Comparison of ENCODE assay signal across 10 cellular contexts in the genomic region with DNA sequence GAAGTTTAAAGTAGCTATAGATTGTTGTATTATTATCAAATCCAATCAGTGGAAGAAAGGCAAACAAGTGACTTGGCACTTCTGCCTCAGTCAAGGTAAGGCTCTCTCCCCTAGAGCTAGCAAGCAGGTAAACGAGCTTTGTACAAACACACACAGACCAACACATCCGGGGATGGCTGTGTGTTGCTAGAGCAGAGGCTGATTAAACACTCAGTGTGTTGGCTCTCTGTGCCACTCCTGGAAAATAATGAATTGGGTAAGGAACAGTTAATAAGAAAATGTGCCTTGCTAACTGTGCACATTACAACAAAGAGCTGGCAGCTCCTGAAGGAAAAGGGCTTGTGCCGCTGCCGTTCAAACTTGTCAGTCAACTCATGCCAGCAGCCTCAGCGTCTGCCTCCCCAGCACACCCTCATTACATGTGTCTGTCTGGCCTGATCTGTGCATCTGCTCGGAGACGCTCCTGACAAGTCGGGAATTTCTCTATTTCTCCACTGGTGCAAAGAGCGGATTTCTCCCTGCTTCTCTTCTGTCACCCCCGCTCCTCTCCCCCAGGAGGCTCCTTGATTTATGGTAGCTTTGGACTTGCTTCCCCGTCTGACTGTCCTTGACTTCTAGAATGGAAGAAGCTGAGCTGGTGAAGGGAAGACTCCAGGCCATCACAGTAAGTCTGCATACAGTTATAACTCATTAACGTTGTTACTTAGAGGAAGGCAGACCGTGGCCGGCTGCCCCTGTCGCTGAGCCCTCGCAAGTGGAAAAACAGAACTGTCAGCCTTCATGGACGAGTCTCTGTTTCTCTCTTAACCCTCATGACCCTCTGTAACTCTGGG. TPM values are rescaled to one million over a fixed set of nuclear protein-coding genes. Genes with fewer than 3 reads are reported as not detected.
A peak's percentile ranks its signal among the peaks of the same experiment; 100 is the strongest.
DNase-seq lines count a peak whose midpoint lies in the region; ATAC-seq and TF ChIP-seq lines count a peak whose summit lies in the region.
"Had no signal": no experiment of that assay in that cellular context is flagged by ENCODE, and none has a peak within 500 bp of the region (broad histone marks: within the 10 kb centered on the region; RNA-seq: fewer than 3 reads in every experiment).

A gene with protein sequence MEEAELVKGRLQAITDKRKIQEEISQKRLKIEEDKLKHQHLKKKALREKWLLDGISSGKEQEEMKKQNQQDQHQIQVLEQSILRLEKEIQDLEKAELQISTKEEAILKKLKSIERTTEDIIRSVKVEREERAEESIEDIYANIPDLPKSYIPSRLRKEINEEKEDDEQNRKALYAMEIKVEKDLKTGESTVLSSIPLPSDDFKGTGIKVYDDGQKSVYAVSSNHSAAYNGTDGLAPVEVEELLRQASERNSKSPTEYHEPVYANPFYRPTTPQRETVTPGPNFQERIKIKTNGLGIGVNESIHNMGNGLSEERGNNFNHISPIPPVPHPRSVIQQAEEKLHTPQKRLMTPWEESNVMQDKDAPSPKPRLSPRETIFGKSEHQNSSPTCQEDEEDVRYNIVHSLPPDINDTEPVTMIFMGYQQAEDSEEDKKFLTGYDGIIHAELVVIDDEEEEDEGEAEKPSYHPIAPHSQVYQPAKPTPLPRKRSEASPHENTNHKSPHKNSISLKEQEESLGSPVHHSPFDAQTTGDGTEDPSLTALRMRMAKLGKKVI (plus strand): TSS at position 415 of the 833 bp plus-strand sequence. CDS start 205 bp downstream, at position 620.

- ATAC-seq in body of pancreas = peak; percentile 47
- no peak for ATAC-seq in GM21619 (IDR thresholded peaks at IDR 0.05; ENCODE audit: unreplicated experiment)
- no peak for ATAC-seq in HG02759 (IDR thresholded peaks at IDR 0.05; ENCODE audit: unreplicated experiment)
- no peak for ATAC-seq in natural killer cell

- H3K27ac Mint-ChIP-seq in endothelial cell (ENCODE audit: unreplicated experiment) (no peak within 1 kb of the TSS), natural killer cell (no peak within 1 kb of the TSS)
- H3K27ac Mint-ChIP-seq: IgD-negative memory B cell had no signal

- H3K36me3 Mint-ChIP-seq in endothelial cell (ENCODE audit: low read depth, unreplicated experiment) (no peaks in the 10 kb centered on the region), natural killer cell (no peaks in the 10 kb centered on the region)
- H3K36me3 Mint-ChIP-seq: IgD-negative memory B cell, naive B cell had no signal

- H3K4me3 ChIP-seq in LNCaP clone FGC (ENCODE audit: low read depth, low read length) (peak within 1 kb of the TSS; percentile 41), body of pancreas (peak within 1 kb of the TSS in 1 of 2 donors; percentile 1), suprapubic skin (peak within 1 kb of the TSS; percentile 64)

- peak within 1 kb of the TSS; percentile 35 to 68 (median 50) for H3K27ac ChIP-seq in body of pancreas
- H3K27ac ChIP-seq in layer of hippocampus (ENCODE audit: low read depth, low read length) = peak within 1 kb of the TSS; percentile 60
- peak within 1 kb of the TSS; percentile 93 for H3K27ac ChIP-seq in suprapubic skin

- peak in 2 of 3 donors; percentile 3 to 17 for TF ChIP-seq POLR2A in body of pancreas (IDR thresholded peaks at IDR 0.05)
- peak in 1 of 2 donors; percentile 32 for TF ChIP-seq POLR2A in suprapubic skin (IDR thresholded peaks at IDR 0.05)

- H3K4me1 ChIP-seq in body of pancreas (peaks cover 36% of the 10 kb centered on the region), suprapubic skin (peaks cover 41% of the 10 kb centered on the region)

- H3K9me3 ChIP-seq in body of pancreas (no peaks in the 10 kb centered on the region), suprapubic skin (no peaks in the 10 kb centered on the region)

- H3K4me3 Mint-ChIP-seq in endothelial cell (ENCODE audit: unreplicated experiment) (no peak within 1 kb of the TSS), natural killer cell (no peak within 1 kb of the TSS)
- H3K4me3 Mint-ChIP-seq: IgD-negative memory B cell, naive B cell had no signal

- H3K4me1 Mint-ChIP-seq in endothelial cell (ENCODE audit: unreplicated experiment) = peaks cover 8% of the 10 kb centered on the region
- H3K4me1 Mint-ChIP-seq in natural killer cell = no peaks in the 10 kb centered on the region

- TF ChIP-seq CTCF in LNCaP clone FGC (IDR thresholded peaks at IDR 0.05; ENCODE audit: control insufficient read depth, extremely low read depth, insufficient read depth) (no peak), body of pancreas (IDR thresholded peaks at IDR 0.05) (no peak), suprapubic skin (IDR thresholded peaks at IDR 0.05) (no peak), endothelial cell (IDR thresholded peaks at IDR 0.05; ENCODE audit: unreplicated experiment) (no peak), natural killer cell (IDR thresholded peaks at IDR 0.05) (no peak)

- DNase-seq in LNCaP clone FGC (ENCODE audit: low read depth) = peak; percentile 72
- peak; percentile 10 to 34 (median 19) for DNase-seq in body of pancreas
- DNase-seq in suprapubic skin (ENCODE audit: low spot score in 2 of 2) = peak; percentile 77 to 80
- no peak for DNase-seq in endothelial cell (ENCODE audit: low spot score)
- DNase-seq in natural killer cell = no peak
- DNase-seq: naive B cell had no signal

- no peak for TF ChIP-seq EP300 in suprapubic skin (IDR thresholded peaks at IDR 0.05)

- 7% methylated on average over 17 of the region's 17 CpGs for WGBS in body of pancreas, 2 donors
- 9% methylated on average over 17 of the region's 17 CpGs for WGBS in suprapubic skin

- no peaks in the 10 kb centered on the region for H3K36me3 ChIP-seq in body of pancreas (replicated peaks in 1 of 2; ENCODE audit: insufficient read depth in 1 of 2, low read depth in 2 of 2)
- H3K36me3 ChIP-seq in suprapubic skin = no peaks in the 10 kb centered on the region

- H3K9me3 Mint-ChIP-seq in endothelial cell (ENCODE audit: unreplicated experiment) = no peaks in the 10 kb centered on the region
- no peaks in the 10 kb centered on the region for H3K9me3 Mint-ChIP-seq in natural killer cell
- H3K9me3 Mint-ChIP-seq: IgD-negative memory B cell had no signal

- H3K27me3 ChIP-seq in body of pancreas (no peaks in the 10 kb centered on the region), layer of hippocampus (ENCODE audit: control insufficient read depth, insufficient read depth, low read length) (no peaks in the 10 kb centered on the region), suprapubic skin (no peaks in the 10 kb centered on the region)

- H3K27me3 Mint-ChIP-seq in endothelial cell (ENCODE audit: unreplicated experiment) = no peaks in the 10 kb centered on the region
- H3K27me3 Mint-ChIP-seq in natural killer cell (ENCODE audit: low read depth in 2 of 2) = peaks cover 7 to 31% of the 10 kb centered on the region in 2 donors

- intact Hi-C loops in body of pancreas (cut with DNase I) = no loop called here
- intact Hi-C loops in natural killer cell (cut with micrococcal nuclease) = no loop called here

RNA-seq across cellular contexts. Expression of the gene that starts here (rescaled TPM):
- 10 to 100 TPM in 1 of 2 donors, 1 to 10 TPM in 1; 8.0 to 13.5 TPM for total RNA-seq in body of pancreas
- total RNA-seq in suprapubic skin = 100 to 1,000 TPM; 111 to 183 (median 138) TPM
- total RNA-seq in endothelial cell (ENCODE audit: unreplicated experiment) = 1.9 TPM
- not detected for total RNA-seq in natural killer cell

Comparison
In these comparisons a context has a peak if more than half of its experiments do, and no peak if none do; other contexts are left out.
1. RNA of the gene that starts here (total RNA-seq): 111 to 183 TPM in suprapubic skin; 8.0 to 13.5 TPM in body of pancreas, 1.9 TPM in endothelial cell (single experiment) and not detected in natural killer cell; every median in the first group is over 4 times any median in the second.
2. DNase-seq: peak in LNCaP clone FGC (single experiment), body of pancreas (4 of 4) and suprapubic skin (2 of 2); none in endothelial cell (single experiment) and natural killer cell (single experiment).
3. Peak in every context shown above with its lines, with median percentiles within 50 percentile points of each other: H3K27ac ChIP-seq.